ENCODE assay signal across 10 cellular contexts in the genomic region with DNA sequence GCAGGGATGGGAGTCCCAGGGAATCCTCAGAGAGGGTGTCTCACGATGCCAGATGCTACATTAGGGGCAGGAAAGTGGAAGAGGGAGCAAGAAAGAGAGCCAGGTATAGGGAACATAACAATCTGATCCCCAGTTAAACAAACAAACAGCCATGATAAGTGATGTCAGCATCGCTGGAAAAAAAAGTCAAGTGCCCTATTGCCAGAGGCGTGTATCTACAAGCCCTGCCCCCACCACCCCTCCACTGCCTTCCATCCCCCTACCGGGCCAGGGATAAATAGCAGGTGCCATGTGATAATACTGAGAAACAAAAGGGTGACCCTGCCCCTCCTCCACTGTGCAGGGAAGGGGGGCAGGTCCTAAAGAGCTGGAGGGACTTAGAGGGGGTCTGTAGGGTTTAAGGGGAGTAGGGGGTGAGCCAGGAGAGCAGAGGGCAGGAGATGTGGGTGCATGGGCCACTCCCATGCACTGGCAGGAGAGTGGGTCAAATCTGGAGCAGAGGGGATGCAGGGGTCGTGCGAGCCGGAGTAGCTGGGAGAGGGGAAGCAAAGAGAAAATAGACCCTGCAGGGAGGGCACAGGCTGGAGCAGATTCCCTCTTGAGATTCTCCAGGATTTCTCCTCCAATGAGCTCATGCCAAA. TPM values are rescaled to one million over a fixed set of nuclear protein-coding genes. Genes with fewer than 3 reads are reported as not detected.
DNase-seq lines count a peak whose midpoint lies in the region; ATAC-seq, FAIRE-seq and TF ChIP-seq lines count a peak whose summit lies in the region.
"Had no signal": no experiment of that assay in that cellular context is flagged by ENCODE, and none has a peak within 500 bp of the region (broad histone marks: within the 10 kb centered on the region; RNA-seq: fewer than 3 reads in every experiment).

No MANE protein-coding gene starts in this region.

- no peak for TF ChIP-seq EP300 in GM12878 (IDR thresholded peaks at IDR 0.05; ENCODE audit: borderline replicate concordance in 1 of 2, control insufficient read depth in 1 of 2, low read depth in 2 of 2, low read length in 2 of 2)

- no peak for TF ChIP-seq POLR2A in GM12878 (IDR thresholded peaks at IDR 0.05; ENCODE audit: low read depth, low read length)

- SMC1A ChIA-PET in GM12878 (lab: Charles Lee; ENCODE audit: uncharacterized antibody, unreplicated experiment), result no interaction called here

- no peak overlapping the region for H3K23ac ChIP-seq in trophoblast cell (ENCODE audit: low read length)

- no peak overlapping the region for H2BK120ac ChIP-seq in trophoblast cell (ENCODE audit: insufficient read depth, low read length, poor library complexity)

- in situ Hi-C loops in GM12878 (cut with MboI), result no loop called here

- FAIRE-seq in GM12878 (lab: Jason Lieb, UNC), result no peak
- FAIRE-seq in RCC 7860 (lab: Jason Lieb, UNC), result no peak

- 0 out of 6 replicates have a peak, but pooled peaks of 1 of the 3 experiments have one; percentile 13 for TF ChIP-seq CTCF in GM12878 (IDR thresholded peaks at IDR 0.05 in 2 of 3, conservative IDR thresholded peaks at IDR 0.05 in 1 of 3; ENCODE audit: control insufficient read depth in 2 of 3, extremely low read depth in 1 of 3, insufficient read depth in 1 of 3, low read depth in 3 of 3, low read length in 3 of 3)
- peak; percentile 40 for TF ChIP-seq CTCF in retinal pigment epithelial cell (conservative IDR thresholded peaks at IDR 0.05; ENCODE audit: low read depth, low read length)

- H2AFZ ChIP-seq in GM12878 (ENCODE audit: control insufficient read depth, low read depth, low read length), result no peak overlapping the region
- H2AFZ ChIP-seq in trophoblast cell (ENCODE audit: insufficient read depth, low read length, poor library complexity), result no peak overlapping the region

- BruUV-seq in GM12878 (replicated peaks; lab: Mats Ljungman, UMichigan), result no TSS peak

- H2BK12ac ChIP-seq in trophoblast cell (ENCODE audit: low read length), result no peak overlapping the region

- H3K36me3 ChIP-seq in GM12878 (ENCODE audit: control insufficient read depth in 2 of 2, insufficient read depth in 2 of 2, low read length in 1 of 2) (no peaks in the 10 kb centered on the region), trophoblast cell (ENCODE audit: control insufficient read depth in 1 of 2, insufficient read depth in 2 of 2, low read length in 2 of 2) (no peaks in the 10 kb centered on the region)

- CTCF ChIA-PET in GM12878 (lab: Yijun Ruan, JAX), result interaction anchor here (1.6 kb wide), 1 partner anchor 21 kb away, joined by 4 read pairs; no protein-coding TSS in a partner anchor

- H3K27ac ChIP-seq in GM12878 (ENCODE audit: control insufficient read depth, insufficient read depth) (no peak overlapping the region), trophoblast cell (ENCODE audit: low read depth, low read length) (no peak overlapping the region)

- H3K27me3 ChIP-seq in GM12878 (replicated peaks in 1 of 2; ENCODE audit: control insufficient read depth in 2 of 2, insufficient read depth in 2 of 2, low read length in 1 of 2) (peaks cover 2 to 9% of the 10 kb centered on the region in 2 experiments; a peak in 3 of 4 replicates), trophoblast cell (ENCODE audit: insufficient read depth, low read length) (no peaks in the 10 kb centered on the region)

- H3K9me3 ChIP-seq in GM12878 (replicated peaks; ENCODE audit: control insufficient read depth, insufficient read depth, low read length) (no peaks in the 10 kb centered on the region), trophoblast cell (ENCODE audit: insufficient read depth, low read depth, low read length) (no peaks in the 10 kb centered on the region)

- H4K12ac ChIP-seq in trophoblast cell (ENCODE audit: low read depth, low read length), result no peak overlapping the region

- H4K20me1 ChIP-seq in GM12878 (ENCODE audit: control insufficient read depth, insufficient read depth), result no peaks in the 10 kb centered on the region

- H3K4me3 ChIP-seq in GM12878 (no peak overlapping the region), retinal pigment epithelial cell (ENCODE audit: low read length) (no peak overlapping the region), trophoblast cell (ENCODE audit: low read depth, low read length) (no peak overlapping the region)

- H3K9ac ChIP-seq in GM12878 (ENCODE audit: control insufficient read depth, insufficient read depth, low read length) (no peak overlapping the region), trophoblast cell (ENCODE audit: low read length) (no peak overlapping the region)

- H3K18ac ChIP-seq in trophoblast cell (ENCODE audit: low read length), result no peak overlapping the region

- RAD21 ChIA-PET in GM12878 (lab: Charles Lee; ENCODE audit: unreplicated experiment), result no interaction called here

- H2BK5ac ChIP-seq in trophoblast cell (ENCODE audit: low read depth, low read length, poor library complexity), result no peak overlapping the region

- H3K79me2 ChIP-seq in GM12878 (ENCODE audit: control insufficient read depth, insufficient read depth, low read length) (no peaks in the 10 kb centered on the region), trophoblast cell (ENCODE audit: control insufficient read depth, insufficient read depth, low read length, poor library complexity) (no peaks in the 10 kb centered on the region)

- peak; percentile 52 for ATAC-seq in GM12878
- ATAC-seq: activated T-cell treated with anti-CD3 and anti-CD28 coated beads, Interleukin-2, amount 50 U/mL, for 72 hours had no signal

- no peak overlapping the region for H2AK5ac ChIP-seq in trophoblast cell (ENCODE audit: low read length)

- intact Hi-C loops in GM12878 (cut with micrococcal nuclease; ENCODE audit: unreplicated experiment), result no loop called here

- H4K8ac ChIP-seq in trophoblast cell (ENCODE audit: low read depth, low read length), result no peak overlapping the region

- H3K79me1 ChIP-seq in trophoblast cell (ENCODE audit: low read length), result no peaks in the 10 kb centered on the region

- no peak overlapping the region for H3K4me2 ChIP-seq in GM12878 (ENCODE audit: control insufficient read depth, insufficient read depth)
- no peak overlapping the region for H3K4me2 ChIP-seq in trophoblast cell (ENCODE audit: low read length)

- H3K4ac ChIP-seq in trophoblast cell (ENCODE audit: low read depth, low read length), result no peak overlapping the region

- H3K14ac ChIP-seq in trophoblast cell (ENCODE audit: low read length), result no peak overlapping the region

- POLR2A ChIA-PET in GM12878 (lab: Charles Lee), result no interaction called here

- TF ChIP-seq RAD21 in GM12878 (IDR thresholded peaks at IDR 0.05; ENCODE audit: insufficient read depth, low read depth, low read length), result no peak

- WGBS in GM12878 (ENCODE audit: insufficient coverage, insufficient replicate concordance, low lambda C conversion rate, missing lambda C conversion rate), result 43% methylated on average over 7 of the region's 7 CpGs
- whole genome bisulfite sequencing in trophoblast cell (ENCODE audit: extremely low coverage, insufficient coverage, insufficient read length), result no CpG with 5 or more reads among the region's 7 CpGs

- DNase-seq in SIG-M5 treated with dmso at 0.1 percent for 504 hours (lab: John Stamatoyannopoulos, UW; ENCODE audit: unreplicated experiment) (peak; percentile 16), SIG-M5 (lab: John Stamatoyannopoulos, UW) (no peak), NCI-H2107 (lab: John Stamatoyannopoulos, UW) (peak; percentile 97), GM12878 (ENCODE audit: low read depth, low spot score) (no peak), retinal pigment epithelial cell (ENCODE audit: low read depth) (no peak), RCC 7860 (ENCODE audit: low spot score) (no peak), trophoblast cell (no peak), epidermal melanocyte (ENCODE audit: insufficient read length, low spot score) (no peak)

- no peak overlapping the region for H4K91ac ChIP-seq in trophoblast cell (ENCODE audit: low read depth, low read length)

- H3K4me1 ChIP-seq in GM12878 (ENCODE audit: control insufficient read depth, insufficient read depth, low read length) (no peaks in the 10 kb centered on the region), trophoblast cell (ENCODE audit: control insufficient read depth in 1 of 2, insufficient read depth in 2 of 2, low read length in 2 of 2) (peaks cover 0 to 2% of the 10 kb centered on the region in 2 experiments)

TF ChIP-seq in GM12878, 131 proteins besides CTCF, POLR2A, EP300 and RAD21 (continues in another document):
- no peak for TF ChIP-seq SIX5 (IDR thresholded peaks at IDR 0.05; ENCODE audit: low read depth, low read length, severe bottlenecking)
- no peak for TF ChIP-seq ETV6 (conservative IDR thresholded peaks at IDR 0.05 in 1 of 2, IDR thresholded peaks at IDR 0.05 in 1 of 2; ENCODE audit: borderline replicate concordance in 1 of 2, low read depth in 1 of 2)
- no peak for TF ChIP-seq MEF2B (IDR thresholded peaks at IDR 0.05; ENCODE audit: partially characterized antibody, poor library complexity, severe bottlenecking)
- TF ChIP-seq HDAC2 (IDR thresholded peaks at IDR 0.05), result no peak

RNA-seq across cellular contexts. Expression of a gene that starts 3.4 kb away (rescaled TPM):
- not detected in 2 replicates for total RNA-seq in GM12878 (2013; cell fraction: nucleolus; rRNA removed)
- 0.11 and 0.17 TPM in 2 replicates for total RNA-seq in GM12878 (2014; rRNA removed)
- 0.18 TPM in 2 replicates for total RNA-seq in GM12878 (2014; rRNA removed; fragmentation: Illumina TruSeq; extraction: Trizol)
- total RNA-seq in GM12878 (2021), result 0.11 and 0.15 TPM in 2 replicates
- polyA plus RNA-seq in GM12878 (2011; ENCODE audit: low read depth), result not detected
- polyA plus RNA-seq in GM12878 (2011; rRNA removed), result 0.20 and 0.33 TPM in 2 replicates
- polyA plus RNA-seq in GM12878 (2011; cell fraction: cytosol; rRNA removed), result 0.33 and 0.39 TPM in 2 replicates
- 0.32 and 0.45 TPM in 2 replicates for polyA plus RNA-seq in GM12878 (2011; cell fraction: nucleus; rRNA removed)
- 0.06 and 0.07 TPM in 2 replicates for polyA plus RNA-seq in GM12878 (2012)
- polyA plus RNA-seq in GM12878 (2014; fragmentation: Illumina TruSeq; extraction: Trizol), result 0.22 and 0.32 TPM in 2 replicates
- under 1 TPM; 0.11 to 0.15 TPM for polyA plus RNA-seq in GM12878 (2014; fragmentation: Nextera tagmentation; extraction: Ambion mirVana)
- polyA plus RNA-seq in GM12878 (2014; rRNA removed), result 0.08 and 0.40 TPM in 2 replicates
- under 1 TPM; 0.09 to 0.23 TPM for polyA plus RNA-seq in GM12878 (2016; fragmentation: Nextera tagmentation; extraction: Ambion mirVana)
- polyA minus RNA-seq in GM12878 (2011; rRNA and poly(A)+ RNA removed), result 0.10 and 0.15 TPM in 2 replicates
- polyA minus RNA-seq in GM12878 (2011; cell fraction: cytosol; rRNA and poly(A)+ RNA removed), result not detected in 2 replicates
- polyA minus RNA-seq in GM12878 (2011; cell fraction: nucleus; rRNA and poly(A)+ RNA removed), result 0.12 and 0.19 TPM in 2 replicates
- 0.01 TPM in 1 of 2 replicates, not detected in the other for polyA plus RNA-seq in trophoblast cell (2013)
- total RNA-seq: activated T-cell treated with anti-CD3 and anti-CD28 coated beads, Interleukin-2, amount 50 U/mL, for 72 hours; LHCN-M2 had no signal

Comparison
In these comparisons a context has a peak if more than half of its experiments do, and no peak if none do; other contexts are left out.
1. DNase-seq: peak in SIG-M5 treated with dmso at 0.1 percent for 504 hours (single experiment) and NCI-H2107 (single experiment); none in SIG-M5 (single experiment), GM12878 (single experiment), retinal pigment epithelial cell (single experiment), RCC 7860 (single experiment), trophoblast cell (0 of 2) and epidermal melanocyte (single experiment).